9 cellular contexts compared by ENCODE assay signal in the genomic region with DNA sequence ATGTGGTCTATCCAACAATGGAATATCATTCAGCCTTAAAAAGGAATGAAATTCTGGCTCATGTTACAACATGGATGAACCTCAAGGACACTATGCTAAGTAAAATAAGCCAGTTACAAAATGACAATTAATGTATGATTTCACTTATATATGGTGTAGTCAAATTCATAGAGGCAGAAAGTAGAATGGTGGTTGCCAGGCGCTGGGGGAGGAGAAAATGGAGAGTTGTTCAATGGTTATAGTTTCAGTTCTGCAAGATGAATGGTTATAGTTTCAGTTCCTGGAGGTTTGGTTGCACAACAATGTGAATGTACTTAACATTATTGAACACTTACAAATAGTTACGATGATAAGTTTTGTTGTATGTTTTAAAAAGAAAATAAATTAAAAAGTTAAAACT.
DNase-seq lines count a peak whose midpoint lies in the region; ATAC-seq and TF ChIP-seq lines count a peak whose summit lies in the region.
"Had no signal": no experiment of that assay in that cellular context is flagged by ENCODE, and none has a peak within 500 bp of the region (broad histone marks: within the 10 kb centered on the region; RNA-seq: fewer than 3 reads in every experiment).

No MANE protein-coding gene starts in this region.

- intact Hi-C loops in dendritic cell treated with granulocyte-macrophage colony-stimulating factor and Interleukin-4, amounts not matched to agents 40 ng/mL and 50 ng/mL, for 4 days (cut with micrococcal nuclease): loop anchor here (1.0 to 5.0 kb wide), 2 partner anchors 9 to 45 kb away; no protein-coding TSS in a partner anchor

- no peak for TF ChIP-seq POLR2A in erythroblast (IDR thresholded peaks at IDR 0.05; ENCODE audit: low read length)

- peak overlapping the region; percentile 33 for H3K4me3 Mint-ChIP-seq in dendritic cell treated with granulocyte-macrophage colony-stimulating factor and Interleukin-4, amounts not matched to agents 40 ng/mL and 50 ng/mL, for 4 days
- H3K4me3 Mint-ChIP-seq: activated CD8-positive, alpha-beta memory T cell treated with anti-CD3 and anti-CD28 coated beads, Interleukin-2, amount 10 ng/mL, durations not matched to agents 7 days and 5 days had no signal

- peaks cover 37% of the 10 kb centered on the region for H3K9me3 Mint-ChIP-seq in dendritic cell treated with granulocyte-macrophage colony-stimulating factor and Interleukin-4, amounts not matched to agents 40 ng/mL and 50 ng/mL, for 4 days

- no peak for DNase-seq in ACHN
- no peak for DNase-seq in erythroblast (lab: John Stamatoyannopoulos, UW)
- DNase-seq: activated CD8-positive, alpha-beta memory T cell treated with anti-CD3 and anti-CD28 coated beads, Interleukin-2, amount 10 ng/mL, durations not matched to agents 7 days and 5 days had no signal

- peaks cover 41% of the 10 kb centered on the region for H3K36me3 Mint-ChIP-seq in dendritic cell treated with granulocyte-macrophage colony-stimulating factor and Interleukin-4, amounts not matched to agents 40 ng/mL and 50 ng/mL, for 4 days (ENCODE audit: low read depth)

- ATAC-seq in GM18873 (IDR thresholded peaks at IDR 0.05; ENCODE audit: low FRiP score, unreplicated experiment) (peak; percentile 71), GM21528 (IDR thresholded peaks at IDR 0.05; ENCODE audit: low FRiP score, unreplicated experiment) (peak; percentile 96), HG03378 (IDR thresholded peaks at IDR 0.05; ENCODE audit: unreplicated experiment) (peak; percentile 99), GM19328 (IDR thresholded peaks at IDR 0.05; ENCODE audit: unreplicated experiment) (no peak)
- ATAC-seq: activated CD8-positive, alpha-beta memory T cell treated with anti-CD3 and anti-CD28 coated beads, Interleukin-2, amount 10 ng/mL, durations not matched to agents 7 days and 5 days had no signal

- H3K4me1 Mint-ChIP-seq in dendritic cell treated with granulocyte-macrophage colony-stimulating factor and Interleukin-4, amounts not matched to agents 40 ng/mL and 50 ng/mL, for 4 days (ENCODE audit: low read depth): peaks cover 49% of the 10 kb centered on the region

- in situ Hi-C loops in ACHN (cut with HindIII; ENCODE audit: low pct_ligation_motif_present, low pct_unique_long_range_greater_than_20kb, low sequenced_read_pairs): no loop called here

- H3K27ac Mint-ChIP-seq in dendritic cell treated with granulocyte-macrophage colony-stimulating factor and Interleukin-4, amounts not matched to agents 40 ng/mL and 50 ng/mL, for 4 days: peak overlapping the region; percentile 90
- H3K27ac Mint-ChIP-seq: activated CD8-positive, alpha-beta memory T cell treated with anti-CD3 and anti-CD28 coated beads, Interleukin-2, amount 10 ng/mL, durations not matched to agents 7 days and 5 days; progenitor cell of endocrine pancreas had no signal

- no peaks in the 10 kb centered on the region for H3K27me3 Mint-ChIP-seq in dendritic cell treated with granulocyte-macrophage colony-stimulating factor and Interleukin-4, amounts not matched to agents 40 ng/mL and 50 ng/mL, for 4 days
- H3K27me3 Mint-ChIP-seq: progenitor cell of endocrine pancreas had no signal
